7 cellular contexts compared by ENCODE assay signal in genomic region chr3:153161138-153161713, GRCh38. TPM values are rescaled to one million over a fixed set of nuclear protein-coding genes. Genes with fewer than 3 reads are reported as not detected.
DNase-seq lines count a peak whose midpoint lies in the region; ATAC-seq, FAIRE-seq and TF ChIP-seq lines count a peak whose summit lies in the region.

No MANE protein-coding gene starts in this region.

- H3K9me3 ChIP-seq in sigmoid colon: no peaks in the 10 kb centered on the region

- peaks cover 26% of the 10 kb centered on the region for H3K27me3 Mint-ChIP-seq in brain

- peak; percentile 40 for TF ChIP-seq POLR2A in GM18505 (IDR thresholded peaks at IDR 0.05; ENCODE audit: borderline replicate concordance, extremely low read depth, insufficient read depth, insufficient read length)
- TF ChIP-seq POLR2A in sigmoid colon (IDR thresholded peaks at IDR 0.05): peak; percentile 43 to 63

- peaks cover 32% of the 10 kb centered on the region for H3K4me1 Mint-ChIP-seq in brain

- no peaks in the 10 kb centered on the region for H3K36me3 ChIP-seq in sigmoid colon

- H3K4me3 ChIP-seq in sigmoid colon: peak overlapping the region; percentile 62 to 90 (median 79)

- WGBS in sigmoid colon, 2 donors: 0 to 1% methylated on average over 27 of the region's 27 CpGs

- TF ChIP-seq CTCF in brain (conservative IDR thresholded peaks at IDR 0.05) (no peak), sigmoid colon (IDR thresholded peaks at IDR 0.05) (no peak)

- H3K4me3 Mint-ChIP-seq in brain: peak overlapping the region; percentile 94 to 99 (median 98)

- intact Hi-C loops in sigmoid colon (cut with DNase I): loop anchor here (5.0 kb wide), 2 partner anchors 131 to 606 kb away; no protein-coding TSS in a partner anchor

- TF ChIP-seq EP300 in sigmoid colon (IDR thresholded peaks at IDR 0.05): no peak

- H3K9me3 Mint-ChIP-seq in brain: peaks cover 0 to 2% (median 0%) of the 10 kb centered on the region in 5 experiments

- no peaks in the 10 kb centered on the region for H3K27me3 ChIP-seq in sigmoid colon

- ATAC-seq in GM18505 (IDR thresholded peaks at IDR 0.05; ENCODE audit: unreplicated experiment) (peak; percentile 73), HG02943 (IDR thresholded peaks at IDR 0.05; ENCODE audit: low read depth, unreplicated experiment) (peak; percentile 73)

- H3K27ac ChIP-seq in sigmoid colon: peak overlapping the region; percentile 91 to 98 (median 95)

- DNase-seq in NCI-H2029 treated with DMSO at 0.1 percent for 48 hours (lab: John Stamatoyannopoulos, UW) (peak; percentile 38), iPS DF 4.7 (ENCODE audit: extremely low read depth, low spot score) (peak; percentile 99), sigmoid colon (peak; percentile 98)

- H3K4me1 ChIP-seq in sigmoid colon: peaks cover 3 to 32% (median 25%) of the 10 kb centered on the region in 4 donors

- FAIRE-seq in TTC549 (lab: Jason Lieb, UNC): peak; percentile 98

- peaks cover 19% of the 10 kb centered on the region for H3K36me3 Mint-ChIP-seq in brain

- H3K27ac Mint-ChIP-seq in brain: peak overlapping the region; percentile 96 to 100 (median 98)

RNA-seq across cellular contexts. Expression of gene RAP2B, which starts 0.8 kb away (rescaled TPM):
- 0.46 TPM for polyA plus RNA-seq in brain (ENCODE audit: insufficient read depth, low read depth, low replicate concordance)
- total RNA-seq in sigmoid colon: 1 to 10 TPM; 8.6 to 9.4 (median 9.0) TPM
- 1 to 10 TPM; 4.8 to 6.2 (median 6.1) TPM for polyA plus RNA-seq in sigmoid colon

Comparison
In these comparisons a context has a peak if more than half of its experiments do, and no peak if none do; other contexts are left out.
1. Peak in every context shown above with its lines: DNase-seq, ATAC-seq, H3K4me3 ChIP-seq and H3K27ac ChIP-seq.
2. DNase-seq: peak in every context shown above with its lines; median percentile 99 in iPS DF 4.7; 98 in sigmoid colon; 38 in NCI-H2029 treated with DMSO at 0.1 percent for 48 hours.